In the genomic region with DNA sequence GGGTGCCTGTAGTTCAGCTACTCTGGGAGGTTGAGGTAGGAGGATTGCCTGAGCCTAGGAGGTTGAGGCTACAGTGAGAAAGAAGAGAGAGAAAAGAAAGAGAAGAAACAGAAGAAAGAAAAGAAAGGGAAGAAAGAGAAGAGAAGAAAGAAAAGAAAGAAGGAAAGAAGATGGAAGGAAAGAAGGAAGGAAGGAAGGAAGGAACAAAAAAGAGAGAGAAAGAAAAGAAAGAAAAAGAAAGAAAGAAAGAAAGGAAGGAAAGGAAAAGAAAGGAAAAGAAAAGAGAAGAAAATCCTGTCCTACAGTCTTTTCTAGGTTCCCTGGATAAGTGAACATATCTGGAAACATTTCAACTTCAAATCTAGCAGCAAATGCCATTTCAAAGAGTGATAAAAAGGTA, we compare ENCODE assay signal across 12 cellular contexts.
"Had no signal": no experiment of that assay in that cellular context is flagged by ENCODE, and none has a peak within 500 bp of the region (broad histone marks: within the 10 kb centered on the region; RNA-seq: fewer than 3 reads in every experiment).

No MANE protein-coding gene starts in this region.

- H3K27me3 Mint-ChIP-seq: brain; dendritic cell treated with granulocyte-macrophage colony-stimulating factor and Interleukin-4, amounts not matched to agents 40 ng/mL and 50 ng/mL, for 4 days had no signal

- H3K9me3 Mint-ChIP-seq: brain; dendritic cell treated with granulocyte-macrophage colony-stimulating factor and Interleukin-4, amounts not matched to agents 40 ng/mL and 50 ng/mL, for 4 days had no signal

- H3K4me3 Mint-ChIP-seq: brain; dendritic cell treated with granulocyte-macrophage colony-stimulating factor and Interleukin-4, amounts not matched to agents 40 ng/mL and 50 ng/mL, for 4 days had no signal

- H3K27ac Mint-ChIP-seq: dendritic cell treated with granulocyte-macrophage colony-stimulating factor and Interleukin-4, amounts not matched to agents 40 ng/mL and 50 ng/mL, for 4 days had no signal

- DNase-seq: activated CD4-positive, alpha-beta T cell treated with anti-CD3 and anti-CD28 coated beads, Interleukin-2, amount 50 U/mL, for 4 hours; activated gamma-delta T cell; amygdala; erythroblast; hypothalamus; kidney glomerular epithelial cell; stimulated activated CD4-positive, alpha-beta T cell treated with anti-CD3 and anti-CD28 coated beads, Interleukin-4, amount 100 ng/mL, for 24 hours; tibial artery; uterus had no signal

- H3K4me1 Mint-ChIP-seq: brain had no signal

- ATAC-seq: SK-N-SH treated with all-trans-retinoic acid at 6 μM for 48 hours had no signal

- H3K9me3 ChIP-seq: tibial artery, uterus had no signal
